Comparison of ENCODE assay signal across 7 cellular contexts in genomic region chr5:76867827-76868693, GRCh38. TPM values are rescaled to one million over a fixed set of nuclear protein-coding genes. Genes with fewer than 3 reads are reported as not detected.
DNase-seq lines count a peak whose midpoint lies in the region; FAIRE-seq and TF ChIP-seq lines count a peak whose summit lies in the region.

No MANE protein-coding gene starts in this region.

- H3K79me2 ChIP-seq in Karpas-422 (ENCODE audit: low read length) (no peaks in the 10 kb centered on the region), PC-9 (ENCODE audit: low read depth) (no peaks in the 10 kb centered on the region), neural progenitor cell (ENCODE audit: low read depth) (no peaks in the 10 kb centered on the region)

- H3K36me3 Mint-ChIP-seq in activated T-cell treated with anti-CD3 and anti-CD28 coated beads, Interleukin-2, amount 50 U/mL, for 24 hours (ENCODE audit: low read depth): no peaks in the 10 kb centered on the region
- H3K36me3 Mint-ChIP-seq in neural progenitor cell: no peaks in the 10 kb centered on the region

- H3K4me1 ChIP-seq in Karpas-422 (ENCODE audit: low read length) (peaks cover 19% of the 10 kb centered on the region), PC-9 (replicated peaks; ENCODE audit: insufficient read depth) (peaks cover 17% of the 10 kb centered on the region), neural progenitor cell (no peaks in the 10 kb centered on the region), tibial artery (no peaks in the 10 kb centered on the region)

- no peaks in the 10 kb centered on the region for H3K9me3 ChIP-seq in Karpas-422 (ENCODE audit: low read length)
- no peaks in the 10 kb centered on the region for H3K9me3 ChIP-seq in PC-9 (ENCODE audit: insufficient read depth, low read depth)
- H3K9me3 ChIP-seq in neural progenitor cell (ENCODE audit: low read depth): no peaks in the 10 kb centered on the region
- H3K9me3 ChIP-seq in tibial artery: no peaks in the 10 kb centered on the region

- H2AFZ ChIP-seq in Karpas-422 (ENCODE audit: low read length) (no peak overlapping the region), PC-9 (no peak overlapping the region), neural progenitor cell (replicated peaks) (no peak overlapping the region)

- TF ChIP-seq POLR2A in GM12892 (IDR thresholded peaks at IDR 0.05; ENCODE audit: low read depth, low read length): no peak

- H3K4me2 ChIP-seq in Karpas-422 (ENCODE audit: low read depth, low read length, poor library complexity, severe bottlenecking) (peak overlapping the region; percentile 47), PC-9 (peak overlapping the region; percentile 62), neural progenitor cell (no peak overlapping the region)

- H3K36me3 ChIP-seq in Karpas-422 (ENCODE audit: insufficient read depth, low read length) (no peaks in the 10 kb centered on the region), PC-9 (ENCODE audit: low read depth) (no peaks in the 10 kb centered on the region), neural progenitor cell (no peaks in the 10 kb centered on the region), tibial artery (no peaks in the 10 kb centered on the region)

- no peak overlapping the region for H3K27ac Mint-ChIP-seq in activated T-cell treated with anti-CD3 and anti-CD28 coated beads, Interleukin-2, amount 50 U/mL, for 24 hours
- no peak overlapping the region for H3K27ac Mint-ChIP-seq in neural progenitor cell

- no peaks in the 10 kb centered on the region for H4K20me1 ChIP-seq in Karpas-422 (ENCODE audit: insufficient read depth, low read depth, low read length)
- no peaks in the 10 kb centered on the region for H4K20me1 ChIP-seq in PC-9 (ENCODE audit: insufficient read depth)
- H4K20me1 ChIP-seq in neural progenitor cell (ENCODE audit: low read depth): no peaks in the 10 kb centered on the region

- H3K9ac ChIP-seq in Karpas-422 (ENCODE audit: low read length): no peak overlapping the region
- H3K9ac ChIP-seq in neural progenitor cell: no peak overlapping the region

- POLR2A ChIA-PET in PC-9 (lab: Charles Lee; ENCODE audit: unreplicated experiment): interaction anchor here (0.5 to 0.6 kb wide), 3 partner anchors 24 to 185 kb away, joined by 3 to 4 read pairs (median 4); no protein-coding TSS in a partner anchor

- no TSS peak for BruUV-seq in PC-9 (replicated peaks; lab: Mats Ljungman, UMichigan)

- H3K9me3 Mint-ChIP-seq in activated T-cell treated with anti-CD3 and anti-CD28 coated beads, Interleukin-2, amount 50 U/mL, for 24 hours: no peaks in the 10 kb centered on the region
- H3K9me3 Mint-ChIP-seq in neural progenitor cell: no peaks in the 10 kb centered on the region

- no peaks in the 10 kb centered on the region for H3K27me3 Mint-ChIP-seq in activated T-cell treated with anti-CD3 and anti-CD28 coated beads, Interleukin-2, amount 50 U/mL, for 24 hours
- H3K27me3 Mint-ChIP-seq in neural progenitor cell (ENCODE audit: insufficient read depth, low read depth): peaks cover 2% of the 10 kb centered on the region

- H3K4me3 Mint-ChIP-seq in activated T-cell treated with anti-CD3 and anti-CD28 coated beads, Interleukin-2, amount 50 U/mL, for 24 hours: no peak overlapping the region
- no peak overlapping the region for H3K4me3 Mint-ChIP-seq in neural progenitor cell

- H3F3A ChIP-seq in PC-9 (ENCODE audit: insufficient read depth, low read depth) (peaks cover 9% of the 10 kb centered on the region; the same call in 1 of the 2 replicates), neural progenitor cell (ENCODE audit: low read depth) (no peaks in the 10 kb centered on the region)

- intact Hi-C loops in PC-9 (cut with micrococcal nuclease; ENCODE audit: unreplicated experiment) (loop anchor here (1.0 to 10.0 kb wide), 7 partner anchors 29 to 625 kb away; partner anchors contain the start of genes F2R and WDR41), tibial artery (cut with DNase I; ENCODE audit: low total_unique reads) (no loop called here)

- TF ChIP-seq CTCF in PC-9 (conservative IDR thresholded peaks at IDR 0.05) (peak; percentile 94), fibroblast of mammary gland (conservative IDR thresholded peaks at IDR 0.05; ENCODE audit: control insufficient read depth, insufficient read depth, low read depth, low read length) (peak; percentile 82), neural progenitor cell (IDR thresholded peaks at IDR 0.05) (peak; percentile 91), tibial artery (IDR thresholded peaks at IDR 0.05) (peak; percentile 56 to 63)

- peak; percentile 79 for FAIRE-seq in GM12892 (lab: Jason Lieb, UNC)

- H3K9me2 ChIP-seq in Karpas-422 (replicated peaks; ENCODE audit: insufficient read depth, low read length) (no peaks in the 10 kb centered on the region), PC-9 (ENCODE audit: insufficient read depth) (no peaks in the 10 kb centered on the region)

- H3K4me1 Mint-ChIP-seq in activated T-cell treated with anti-CD3 and anti-CD28 coated beads, Interleukin-2, amount 50 U/mL, for 24 hours (ENCODE audit: low read depth): peaks cover 4% of the 10 kb centered on the region
- peaks cover 11% of the 10 kb centered on the region for H3K4me1 Mint-ChIP-seq in neural progenitor cell

- CTCF ChIA-PET in PC-9 (lab: Charles Lee): interaction anchor here (0.6 to 1.3 kb wide), 4 partner anchors 93 to 276 kb away, joined by 3 to 12 read pairs (median 4); no protein-coding TSS in a partner anchor

- H3K27ac ChIP-seq in Karpas-422 (ENCODE audit: low read length) (no peak overlapping the region), PC-9 (peak overlapping the region; percentile 62), neural progenitor cell (no peak overlapping the region), tibial artery (no peak overlapping the region)

- H3K27me3 ChIP-seq in Karpas-422 (ENCODE audit: low read length) (no peaks in the 10 kb centered on the region), PC-9 (ENCODE audit: insufficient read depth, low read depth) (no peaks in the 10 kb centered on the region), neural progenitor cell (no peaks in the 10 kb centered on the region), tibial artery (no peaks in the 10 kb centered on the region)

- H3K4me3 ChIP-seq in Karpas-422 (ENCODE audit: low read length) (no peak overlapping the region), PC-9 (no peak overlapping the region), fibroblast of mammary gland (ENCODE audit: control insufficient read depth, low read depth, low read length) (no peak overlapping the region), neural progenitor cell (no peak overlapping the region), tibial artery (no peak overlapping the region)

- DNase-seq in GM12892 (ENCODE audit: insufficient read length) (no peak), Karpas-422 (peak; percentile 90), PC-9 (peak; percentile 79 to 94), fibroblast of mammary gland (ENCODE audit: low read depth) (peak; percentile 71), neural progenitor cell (ENCODE audit: low spot score) (peak; percentile 81), tibial artery (peak in 1 of 2 donors; percentile 29)
- DNase-seq in activated T-cell treated with anti-CD3 and anti-CD28 coated beads, Interleukin-2, amount 50 U/mL, for 24 hours: peak; percentile 69

RNA-seq across cellular contexts. Expression of gene S100Z, which starts 18.2 kb away (rescaled TPM):
- 0.30 TPM for polyA plus RNA-seq in GM12892 (2012; ENCODE audit: missing spikeins)
- total RNA-seq in Karpas-422 (2014; rRNA removed; shearing (Covaris generic); ENCODE audit: low replicate concordance): 20.4 and 22.4 TPM in 2 replicates
- not detected in 2 replicates for total RNA-seq in PC-9 (2021)
- total RNA-seq in neural progenitor cell (ENCODE audit: low replicate concordance): not detected in 2 replicates

RNA-seq across cellular contexts. Expression of gene F2RL1, which starts 49.2 kb away (rescaled TPM):
- not detected for polyA plus RNA-seq in GM12892 (2012; ENCODE audit: missing spikeins)
- not detected in 2 replicates for total RNA-seq in Karpas-422 (2014; rRNA removed; shearing (Covaris generic); ENCODE audit: low replicate concordance)
- total RNA-seq in PC-9 (2021) (34.5 and 34.6 TPM in 2 replicates), neural progenitor cell (ENCODE audit: low replicate concordance) (9.3 and 10.6 TPM in 2 replicates)

Comparison
In these comparisons a context has a peak if more than half of its experiments do, and no peak if none do; other contexts are left out.
1. RNA of gene S100Z, which starts 18.2 kb away (total RNA-seq): 20.4 to 22.4 TPM in Karpas-422; not detected in PC-9 and not detected in neural progenitor cell; every median in the first group is over 10 times any median in the second.
2. RNA of gene F2RL1, which starts 49.2 kb away (total RNA-seq): 34.5 to 34.6 TPM in PC-9 and 9.3 to 10.6 TPM in neural progenitor cell; not detected in Karpas-422; every median in the first group is over 10 times any median in the second.
3. Peak in every context shown above with its lines, with median percentiles within 50 percentile points of each other: CTCF ChIP-seq.